ENCODE assay signal across 1 cellular context in the genomic region with DNA sequence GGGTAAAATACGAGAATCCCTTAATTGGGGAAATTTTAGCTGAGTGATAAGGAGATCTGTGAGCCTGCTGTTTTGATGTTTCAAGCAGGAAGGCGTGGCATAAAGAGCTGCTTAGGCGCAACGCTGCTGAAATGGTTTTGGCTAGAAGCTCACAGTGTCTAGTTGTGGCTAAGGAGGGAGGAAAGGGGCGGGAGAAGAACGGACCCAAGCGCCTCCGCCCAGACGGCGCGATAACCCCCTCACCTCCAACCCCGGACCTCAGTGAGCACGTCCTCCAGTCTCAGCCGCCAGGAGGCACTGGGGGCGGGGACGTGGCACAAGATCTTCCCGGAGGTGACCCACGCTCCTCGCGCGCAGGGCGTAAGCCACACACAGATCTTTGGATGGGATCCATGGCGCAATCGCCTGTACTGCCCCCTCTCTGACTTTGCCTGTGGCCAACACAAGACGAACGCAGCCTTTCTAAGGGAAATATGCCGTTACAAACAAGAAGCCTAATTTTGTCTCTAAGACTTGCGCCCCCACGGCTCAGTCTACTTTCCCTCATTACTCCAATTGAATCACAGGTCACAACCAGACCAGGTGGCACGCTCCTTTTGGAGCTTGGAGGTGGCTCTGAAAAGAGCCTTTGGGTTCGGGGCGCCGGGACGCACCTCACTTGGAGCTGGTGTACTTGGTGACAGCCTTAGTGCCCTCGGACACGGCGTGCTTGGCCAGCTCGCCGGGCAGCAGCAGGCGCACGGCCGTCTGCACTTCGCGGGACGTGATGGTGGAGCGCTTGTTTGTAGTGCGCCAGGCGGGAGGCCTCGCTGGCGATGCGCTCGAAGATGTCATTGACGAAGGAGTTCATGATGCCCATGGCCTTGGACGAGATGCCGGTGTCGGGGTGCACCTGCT.
TF ChIP-seq lines count a peak whose summit lies in the region.

No MANE protein-coding gene starts in this region.

TF ChIP-seq in K562, 482 proteins besides CTCF, POLR2A, EP300 and RAD21 (continued from another document and continues in another):
- TF ChIP-seq, protein P1, sequence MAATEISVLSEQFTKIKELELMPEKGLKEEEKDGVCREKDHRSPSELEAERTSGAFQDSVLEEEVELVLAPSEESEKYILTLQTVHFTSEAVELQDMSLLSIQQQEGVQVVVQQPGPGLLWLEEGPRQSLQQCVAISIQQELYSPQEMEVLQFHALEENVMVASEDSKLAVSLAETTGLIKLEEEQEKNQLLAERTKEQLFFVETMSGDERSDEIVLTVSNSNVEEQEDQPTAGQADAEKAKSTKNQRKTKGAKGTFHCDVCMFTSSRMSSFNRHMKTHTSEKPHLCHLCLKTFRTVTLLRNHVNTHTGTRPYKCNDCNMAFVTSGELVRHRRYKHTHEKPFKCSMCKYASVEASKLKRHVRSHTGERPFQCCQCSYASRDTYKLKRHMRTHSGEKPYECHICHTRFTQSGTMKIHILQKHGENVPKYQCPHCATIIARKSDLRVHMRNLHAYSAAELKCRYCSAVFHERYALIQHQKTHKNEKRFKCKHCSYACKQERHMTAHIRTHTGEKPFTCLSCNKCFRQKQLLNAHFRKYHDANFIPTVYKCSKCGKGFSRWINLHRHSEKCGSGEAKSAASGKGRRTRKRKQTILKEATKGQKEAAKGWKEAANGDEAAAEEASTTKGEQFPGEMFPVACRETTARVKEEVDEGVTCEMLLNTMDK (IDR thresholded peaks at IDR 0.05; ENCODE audit: borderline replicate concordance, insufficient read depth, low read depth, low read length, poor library complexity, severe bottlenecking), result peak; percentile 82
- TF ChIP-seq CEBPG (CRISPR knock-in tag; IDR thresholded peaks at IDR 0.05) (peak; percentile 92), CEBPG (tag; conservative IDR thresholded peaks at IDR 0.05 in 1 of 2, IDR thresholded peaks at IDR 0.05 in 1 of 2) (peak; percentile 84 to 93), NR1H2 (CRISPR knock-in tag; IDR thresholded peaks at IDR 0.05) (0 out of 2 replicates have a peak, but pooled peaks have one; percentile 22), CHCHD3 (CRISPR knock-in tag; IDR thresholded peaks at IDR 0.05) (no peak), TRIM28 (IDR thresholded peaks at IDR 0.05) (peak; percentile 91), CREB1 (IDR thresholded peaks at IDR 0.05) (no peak), CREB1 (CRISPR knock-in tag; IDR thresholded peaks at IDR 0.05) (peak; percentile 79), ADNP (tag; IDR thresholded peaks at IDR 0.05) (no peak), STAG1 (CRISPR knock-in tag; IDR thresholded peaks at IDR 0.05; ENCODE audit: borderline replicate concordance) (no peak), SMAD4 (CRISPR knock-in tag; conservative IDR thresholded peaks at IDR 0.05) (peak; percentile 99), MEF2D (tag; conservative IDR thresholded peaks at IDR 0.05; ENCODE audit: low read depth) (peak; percentile 32; the same call in 1 of the 2 replicates), EHMT2 (IDR thresholded peaks at IDR 0.05) (peak; percentile 69; the same call in 1 of the 2 replicates), SAFB (IDR thresholded peaks at IDR 0.05; ENCODE audit: borderline replicate concordance, low read depth, low read length) (peak; percentile 59; the same call in 1 of the 2 replicates), ZNF324 (CRISPR knock-in tag; IDR thresholded peaks at IDR 0.05) (no peak), RB1 (IDR thresholded peaks at IDR 0.05; ENCODE audit: low read depth) (peak; percentile 86; the same call in 1 of the 2 replicates), NEUROD1 (IDR thresholded peaks at IDR 0.05; ENCODE audit: borderline replicate concordance, low read depth, low read length, partially characterized antibody) (peak; percentile 72), MYC (IDR thresholded peaks at IDR 0.05; ENCODE audit: low read depth, low read length) (peak; percentile 90), MYC (CRISPR knock-in tag; IDR thresholded peaks at IDR 0.05; ENCODE audit: borderline replicate concordance, low read depth) (peak; percentile 70), GTF2E2 (tag; IDR thresholded peaks at IDR 0.05) (no peak), HDAC2 (IDR thresholded peaks at IDR 0.05) (peak; percentile 96), SP1 (CRISPR knock-in tag; IDR thresholded peaks at IDR 0.05) (peak; percentile 94), SREBF1 (IDR thresholded peaks at IDR 0.05; ENCODE audit: borderline replicate concordance, low read depth, low read length) (0 out of 2 replicates have a peak, but pooled peaks have one; percentile 76), RNF2 (IDR thresholded peaks at IDR 0.05) (peak; percentile 90; the same call in 1 of the 2 replicates), EP400 (IDR thresholded peaks at IDR 0.05) (peak; percentile 90), SRF (CRISPR knock-in tag; IDR thresholded peaks at IDR 0.05) (peak in 1 of 2 experiments; percentile 54; a peak in 1 of 4 replicates), KDM5B (IDR thresholded peaks at IDR 0.05; ENCODE audit: insufficient replicate concordance, low read depth, low read length) (peak; percentile 35), ZNF121 (CRISPR knock-in tag; conservative IDR thresholded peaks at IDR 0.05) (no peak), BDP1 (IDR thresholded peaks at IDR 0.05; ENCODE audit: insufficient read depth, insufficient read length) (no peak), POLR2AphosphoS2 (IDR thresholded peaks at IDR 0.05; ENCODE audit: low read length) (no peak), EGR1 (conservative IDR thresholded peaks at IDR 0.05) (peak; percentile 71), PHB2 (IDR thresholded peaks at IDR 0.05; ENCODE audit: low read depth) (no peak), RBM14 (IDR thresholded peaks at IDR 0.05; ENCODE audit: borderline replicate concordance, insufficient read depth, low read depth, low read length) (no peak), DPF2 (IDR thresholded peaks at IDR 0.05) (peak; percentile 82)
- TF ChIP-seq, protein P2, sequence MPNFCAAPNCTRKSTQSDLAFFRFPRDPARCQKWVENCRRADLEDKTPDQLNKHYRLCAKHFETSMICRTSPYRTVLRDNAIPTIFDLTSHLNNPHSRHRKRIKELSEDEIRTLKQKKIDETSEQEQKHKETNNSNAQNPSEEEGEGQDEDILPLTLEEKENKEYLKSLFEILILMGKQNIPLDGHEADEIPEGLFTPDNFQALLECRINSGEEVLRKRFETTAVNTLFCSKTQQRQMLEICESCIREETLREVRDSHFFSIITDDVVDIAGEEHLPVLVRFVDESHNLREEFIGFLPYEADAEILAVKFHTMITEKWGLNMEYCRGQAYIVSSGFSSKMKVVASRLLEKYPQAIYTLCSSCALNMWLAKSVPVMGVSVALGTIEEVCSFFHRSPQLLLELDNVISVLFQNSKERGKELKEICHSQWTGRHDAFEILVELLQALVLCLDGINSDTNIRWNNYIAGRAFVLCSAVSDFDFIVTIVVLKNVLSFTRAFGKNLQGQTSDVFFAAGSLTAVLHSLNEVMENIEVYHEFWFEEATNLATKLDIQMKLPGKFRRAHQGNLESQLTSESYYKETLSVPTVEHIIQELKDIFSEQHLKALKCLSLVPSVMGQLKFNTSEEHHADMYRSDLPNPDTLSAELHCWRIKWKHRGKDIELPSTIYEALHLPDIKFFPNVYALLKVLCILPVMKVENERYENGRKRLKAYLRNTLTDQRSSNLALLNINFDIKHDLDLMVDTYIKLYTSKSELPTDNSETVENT (CRISPR knock-in tag; IDR thresholded peaks at IDR 0.05), result no peak
- TF ChIP-seq, protein P3, sequence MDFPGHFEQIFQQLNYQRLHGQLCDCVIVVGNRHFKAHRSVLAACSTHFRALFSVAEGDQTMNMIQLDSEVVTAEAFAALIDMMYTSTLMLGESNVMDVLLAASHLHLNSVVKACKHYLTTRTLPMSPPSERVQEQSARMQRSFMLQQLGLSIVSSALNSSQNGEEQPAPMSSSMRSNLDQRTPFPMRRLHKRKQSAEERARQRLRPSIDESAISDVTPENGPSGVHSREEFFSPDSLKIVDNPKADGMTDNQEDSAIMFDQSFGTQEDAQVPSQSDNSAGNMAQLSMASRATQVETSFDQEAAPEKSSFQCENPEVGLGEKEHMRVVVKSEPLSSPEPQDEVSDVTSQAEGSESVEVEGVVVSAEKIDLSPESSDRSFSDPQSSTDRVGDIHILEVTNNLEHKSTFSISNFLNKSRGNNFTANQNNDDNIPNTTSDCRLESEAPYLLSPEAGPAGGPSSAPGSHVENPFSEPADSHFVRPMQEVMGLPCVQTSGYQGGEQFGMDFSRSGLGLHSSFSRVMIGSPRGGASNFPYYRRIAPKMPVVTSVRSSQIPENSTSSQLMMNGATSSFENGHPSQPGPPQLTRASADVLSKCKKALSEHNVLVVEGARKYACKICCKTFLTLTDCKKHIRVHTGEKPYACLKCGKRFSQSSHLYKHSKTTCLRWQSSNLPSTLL (IDR thresholded peaks at IDR 0.05), result peak; percentile 96
- TF ChIP-seq, protein P4, sequence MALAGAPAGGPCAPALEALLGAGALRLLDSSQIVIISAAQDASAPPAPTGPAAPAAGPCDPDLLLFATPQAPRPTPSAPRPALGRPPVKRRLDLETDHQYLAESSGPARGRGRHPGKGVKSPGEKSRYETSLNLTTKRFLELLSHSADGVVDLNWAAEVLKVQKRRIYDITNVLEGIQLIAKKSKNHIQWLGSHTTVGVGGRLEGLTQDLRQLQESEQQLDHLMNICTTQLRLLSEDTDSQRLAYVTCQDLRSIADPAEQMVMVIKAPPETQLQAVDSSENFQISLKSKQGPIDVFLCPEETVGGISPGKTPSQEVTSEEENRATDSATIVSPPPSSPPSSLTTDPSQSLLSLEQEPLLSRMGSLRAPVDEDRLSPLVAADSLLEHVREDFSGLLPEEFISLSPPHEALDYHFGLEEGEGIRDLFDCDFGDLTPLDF (CRISPR knock-in tag; IDR thresholded peaks at IDR 0.05), result peak; percentile 77; the same call in 1 of the 2 replicates
- TF ChIP-seq, protein P5, sequence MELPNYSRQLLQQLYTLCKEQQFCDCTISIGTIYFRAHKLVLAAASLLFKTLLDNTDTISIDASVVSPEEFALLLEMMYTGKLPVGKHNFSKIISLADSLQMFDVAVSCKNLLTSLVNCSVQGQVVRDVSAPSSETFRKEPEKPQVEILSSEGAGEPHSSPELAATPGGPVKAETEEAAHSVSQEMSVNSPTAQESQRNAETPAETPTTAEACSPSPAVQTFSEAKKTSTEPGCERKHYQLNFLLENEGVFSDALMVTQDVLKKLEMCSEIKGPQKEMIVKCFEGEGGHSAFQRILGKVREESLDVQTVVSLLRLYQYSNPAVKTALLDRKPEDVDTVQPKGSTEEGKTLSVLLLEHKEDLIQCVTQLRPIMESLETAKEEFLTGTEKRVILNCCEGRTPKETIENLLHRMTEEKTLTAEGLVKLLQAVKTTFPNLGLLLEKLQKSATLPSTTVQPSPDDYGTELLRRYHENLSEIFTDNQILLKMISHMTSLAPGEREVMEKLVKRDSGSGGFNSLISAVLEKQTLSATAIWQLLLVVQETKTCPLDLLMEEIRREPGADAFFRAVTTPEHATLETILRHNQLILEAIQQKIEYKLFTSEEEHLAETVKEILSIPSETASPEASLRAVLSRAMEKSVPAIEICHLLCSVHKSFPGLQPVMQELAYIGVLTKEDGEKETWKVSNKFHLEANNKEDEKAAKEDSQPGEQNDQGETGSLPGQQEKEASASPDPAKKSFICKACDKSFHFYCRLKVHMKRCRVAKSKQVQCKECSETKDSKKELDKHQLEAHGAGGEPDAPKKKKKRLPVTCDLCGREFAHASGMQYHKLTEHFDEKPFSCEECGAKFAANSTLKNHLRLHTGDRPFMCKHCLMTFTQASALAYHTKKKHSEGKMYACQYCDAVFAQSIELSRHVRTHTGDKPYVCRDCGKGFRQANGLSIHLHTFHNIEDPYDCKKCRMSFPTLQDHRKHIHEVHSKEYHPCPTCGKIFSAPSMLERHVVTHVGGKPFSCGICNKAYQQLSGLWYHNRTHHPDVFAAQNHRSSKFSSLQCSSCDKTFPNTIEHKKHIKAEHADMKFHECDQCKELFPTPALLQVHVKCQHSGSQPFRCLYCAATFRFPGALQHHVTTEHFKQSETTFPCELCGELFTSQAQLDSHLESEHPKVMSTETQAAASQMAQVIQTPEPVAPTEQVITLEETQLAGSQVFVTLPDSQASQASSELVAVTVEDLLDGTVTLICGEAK (IDR thresholded peaks at IDR 0.05), result peak; percentile 35; the same call in 1 of the 2 replicates
- TF ChIP-seq, protein P5 (CRISPR knock-in tag; IDR thresholded peaks at IDR 0.05), result no peak
- TF ChIP-seq, protein P6, sequence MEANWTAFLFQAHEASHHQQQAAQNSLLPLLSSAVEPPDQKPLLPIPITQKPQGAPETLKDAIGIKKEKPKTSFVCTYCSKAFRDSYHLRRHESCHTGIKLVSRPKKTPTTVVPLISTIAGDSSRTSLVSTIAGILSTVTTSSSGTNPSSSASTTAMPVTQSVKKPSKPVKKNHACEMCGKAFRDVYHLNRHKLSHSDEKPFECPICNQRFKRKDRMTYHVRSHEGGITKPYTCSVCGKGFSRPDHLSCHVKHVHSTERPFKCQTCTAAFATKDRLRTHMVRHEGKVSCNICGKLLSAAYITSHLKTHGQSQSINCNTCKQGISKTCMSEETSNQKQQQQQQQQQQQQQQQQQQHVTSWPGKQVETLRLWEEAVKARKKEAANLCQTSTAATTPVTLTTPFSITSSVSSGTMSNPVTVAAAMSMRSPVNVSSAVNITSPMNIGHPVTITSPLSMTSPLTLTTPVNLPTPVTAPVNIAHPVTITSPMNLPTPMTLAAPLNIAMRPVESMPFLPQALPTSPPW (CRISPR knock-in tag; IDR thresholded peaks at IDR 0.05), result peak; percentile 95
